In the genomic region with DNA sequence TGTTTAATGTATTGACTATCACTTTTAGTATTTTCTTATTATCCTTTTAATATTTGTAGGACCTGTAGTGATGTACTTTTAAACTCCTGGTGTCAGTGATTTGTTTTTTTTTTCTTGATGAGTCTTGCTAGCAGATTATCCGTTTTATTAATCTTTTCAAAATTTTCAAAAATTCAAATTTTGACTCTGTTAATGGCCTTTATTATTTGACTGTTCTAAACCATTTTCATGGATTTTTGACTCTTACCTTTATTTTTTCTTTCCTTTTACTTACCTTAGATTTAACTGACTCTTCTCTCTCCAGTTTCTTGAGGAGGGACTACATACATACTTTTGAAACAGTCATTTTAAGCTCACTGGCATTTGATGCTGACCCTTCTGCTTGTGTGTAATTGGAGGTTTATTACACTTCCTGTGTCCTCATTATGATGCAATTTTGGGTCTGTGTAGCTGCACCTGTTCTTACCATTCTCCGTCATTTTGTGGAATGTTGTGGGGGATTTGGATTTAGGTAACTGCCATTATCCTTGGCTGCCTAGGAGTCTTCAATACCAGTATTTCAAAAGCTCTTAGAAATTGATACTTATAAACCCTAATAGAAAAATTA, we compare ENCODE assay signal across 23 cellular contexts. TPM values are rescaled to one million over a fixed set of nuclear protein-coding genes. Genes with fewer than 3 reads are reported as not detected.
DNase-seq lines count a peak whose midpoint lies in the region; ATAC-seq, FAIRE-seq and TF ChIP-seq lines count a peak whose summit lies in the region.
"Had no signal": no experiment of that assay in that cellular context is flagged by ENCODE, and none has a peak within 500 bp of the region (broad histone marks: within the 10 kb centered on the region; RNA-seq: fewer than 3 reads in every experiment).

No MANE protein-coding gene starts in this region.

- H3K27ac Mint-ChIP-seq in GM23338 = peak overlapping the region; percentile 14; the same call in 1 of the 2 replicates
- H3K27ac Mint-ChIP-seq: natural killer cell; T-helper 1 cell treated with Interleukin-12 subunit alpha and Interleukin-12 subunit beta and Interleukin-4 antibody, amounts not matched to agents 30 μg/mL and 1 μg/mL, for 36 hours had no signal

- H2AFZ ChIP-seq in GM23338 (no peak overlapping the region), H1 (ENCODE audit: low read length) (no peak overlapping the region)
- H2AFZ ChIP-seq: parathyroid adenoma had no signal

- no peak overlapping the region for H3K14ac ChIP-seq in H1 (ENCODE audit: insufficient read length)

- no peaks in the 10 kb centered on the region for H3K79me1 ChIP-seq in H1 (ENCODE audit: low read depth, low read length)

- H2AK5ac ChIP-seq in H1 (ENCODE audit: low read depth, low read length) = no peak overlapping the region

- no peak overlapping the region for H3K4ac ChIP-seq in H1 (replicated peaks; ENCODE audit: insufficient read length, low read depth, low read length)

- no peak for TF ChIP-seq CTCF in GM23338 (conservative IDR thresholded peaks at IDR 0.05; ENCODE audit: low read depth in 2 of 2)
- no peak for TF ChIP-seq CTCF in H1 (IDR thresholded peaks at IDR 0.05; ENCODE audit: control extremely low read depth in 1 of 3, insufficient read depth in 1 of 3, low read depth in 1 of 3, low read length in 3 of 3)

- TF ChIP-seq POLR2A in H1 (IDR thresholded peaks at IDR 0.05; ENCODE audit: control extremely low read depth in 1 of 2, low read depth in 2 of 2, low read length in 2 of 2) = no peak
- TF ChIP-seq POLR2A in erythroblast (IDR thresholded peaks at IDR 0.05; ENCODE audit: low read length) = no peak

- H2BK5ac ChIP-seq in H1 (ENCODE audit: low read depth, low read length) = no peak overlapping the region

- TF ChIP-seq RAD21 in H1 (IDR thresholded peaks at IDR 0.05 in 1 of 2, conservative IDR thresholded peaks at IDR 0.05 in 1 of 2; ENCODE audit: low read depth in 2 of 2, low read length in 2 of 2) = no peak

- no peak overlapping the region for H3K56ac ChIP-seq in H1 (replicated peaks; ENCODE audit: insufficient read length, low read depth, low read length)

- H3K4me3 ChIP-seq in GM23338 (no peak overlapping the region), H1 (ENCODE audit: extremely low read depth in 1 of 4, insufficient read depth in 2 of 4, low read depth in 3 of 4, low read length in 4 of 4) (no peak overlapping the region)
- H3K4me3 ChIP-seq: breast epithelium, sigmoid colon, stomach had no signal

- H3K4me3 Mint-ChIP-seq in GM23338 = no peak overlapping the region
- H3K4me3 Mint-ChIP-seq: dendritic cell treated with granulocyte-macrophage colony-stimulating factor and Interleukin-4, amounts not matched to agents 40 ng/mL and 50 ng/mL, for 4 days; natural killer cell; T-helper 1 cell treated with Interleukin-12 subunit alpha and Interleukin-12 subunit beta and Interleukin-4 antibody, amounts not matched to agents 30 μg/mL and 1 μg/mL, for 36 hours had no signal

- H2BK15ac ChIP-seq in H1 (ENCODE audit: low read length) = no peak overlapping the region

- H3K9ac ChIP-seq in H1 (replicated peaks in 1 of 4; ENCODE audit: extremely low read depth in 1 of 4, low read depth in 3 of 4, low read length in 3 of 4) = no peak overlapping the region
- H3K9ac ChIP-seq: parathyroid adenoma had no signal

- H4K91ac ChIP-seq in H1 (replicated peaks; ENCODE audit: insufficient read length, low read length) = no peak overlapping the region

- no peak overlapping the region for H3K18ac ChIP-seq in H1 (ENCODE audit: extremely low read depth, low read length)

- ATAC-seq in GM23338 = no peak
- ATAC-seq: natural killer cell had no signal

- no peak overlapping the region for H3K4me2 ChIP-seq in GM23338
- H3K4me2 ChIP-seq in H1 (ENCODE audit: insufficient read depth in 1 of 2, low read depth in 2 of 2, low read length in 2 of 2) = no peak overlapping the region

- peaks cover 2% of the 10 kb centered on the region for H3K27me3 Mint-ChIP-seq in GM23338 (ENCODE audit: insufficient read depth, low read depth, poor library complexity)
- H3K27me3 Mint-ChIP-seq: dendritic cell treated with granulocyte-macrophage colony-stimulating factor and Interleukin-4, amounts not matched to agents 40 ng/mL and 50 ng/mL, for 4 days had no signal

- no peak overlapping the region for H2BK20ac ChIP-seq in H1 (ENCODE audit: low read length)

- POLR2A ChIA-PET in H1 (lab: Charles Lee; ENCODE audit: partially characterized antibody) = interaction anchor here (1.5 kb wide), 1 partner anchor 9 kb away, joined by 4 read pairs; no protein-coding TSS in a partner anchor

- H3K79me2 ChIP-seq in GM23338 (replicated peaks; ENCODE audit: insufficient read depth) (no peaks in the 10 kb centered on the region), H1 (ENCODE audit: control insufficient read depth in 1 of 2, insufficient read depth in 2 of 2, low read length in 2 of 2) (no peaks in the 10 kb centered on the region)
- H3K79me2 ChIP-seq: parathyroid adenoma had no signal

- no peak overlapping the region for H4K5ac ChIP-seq in H1 (ENCODE audit: insufficient read length, low read depth, low read length)

- CTCF ChIA-PET in H1 (lab: Charles Lee; ENCODE audit: partially characterized antibody) = interaction anchor here (1.0 to 2.3 kb wide), 4 partner anchors 9 to 37 kb away, joined by 4 to 10 read pairs (median 6); no protein-coding TSS in a partner anchor

- H2BK12ac ChIP-seq in H1 (ENCODE audit: low read depth, low read length) = no peak overlapping the region

- H3F3A ChIP-seq in GM23338 (replicated peaks; ENCODE audit: low read depth) = no peaks in the 10 kb centered on the region

- no peak overlapping the region for H2BK120ac ChIP-seq in H1 (replicated peaks; ENCODE audit: low read depth, low read length)

- H3K4me1 Mint-ChIP-seq in GM23338 = peaks cover 22% of the 10 kb centered on the region

- TF ChIP-seq EP300 in H1 (IDR thresholded peaks at IDR 0.05; ENCODE audit: borderline replicate concordance in 1 of 2, low read depth in 2 of 2, low read length in 2 of 2) = no peak

- H3K4me1 ChIP-seq in GM23338 (ENCODE audit: insufficient read depth) = peaks cover 3% of the 10 kb centered on the region; the same call in 1 of the 2 replicates
- peaks cover 0 to 6% (median 5%) of the 10 kb centered on the region in 4 experiments; a peak in 3 of 7 replicates for H3K4me1 ChIP-seq in H1 (replicated peaks in 1 of 4; ENCODE audit: control insufficient read depth in 3 of 4, insufficient read depth in 4 of 4, low read length in 3 of 4)
- H3K4me1 ChIP-seq: breast epithelium, parathyroid adenoma had no signal

- H3K36me3 ChIP-seq in GM23338 (ENCODE audit: insufficient read depth) (no peaks in the 10 kb centered on the region), H1 (ENCODE audit: control insufficient read depth in 2 of 4, insufficient read depth in 4 of 4, low read length in 3 of 4) (no peaks in the 10 kb centered on the region)
- H3K36me3 ChIP-seq: breast epithelium, sigmoid colon, stomach had no signal

- H3K23me2 ChIP-seq in H1 (ENCODE audit: low read depth, low read length) = no peaks in the 10 kb centered on the region

- H3K27ac ChIP-seq in GM23338 (ENCODE audit: low read depth) (no peak overlapping the region), H1 (ENCODE audit: low read depth, low read length) (no peak overlapping the region)
- H3K27ac ChIP-seq: breast epithelium, parathyroid adenoma, sigmoid colon, stomach had no signal

- H4K20me1 ChIP-seq in GM23338 (replicated peaks; ENCODE audit: insufficient read depth) = no peaks in the 10 kb centered on the region
- no peaks in the 10 kb centered on the region for H4K20me1 ChIP-seq in H1 (replicated peaks in 1 of 2; ENCODE audit: control insufficient read depth in 1 of 2, insufficient read depth in 2 of 2, low read length in 2 of 2)

- H3K9me3 Mint-ChIP-seq in GM23338 = no peaks in the 10 kb centered on the region
- H3K9me3 Mint-ChIP-seq: dendritic cell treated with granulocyte-macrophage colony-stimulating factor and Interleukin-4, amounts not matched to agents 40 ng/mL and 50 ng/mL, for 4 days; natural killer cell; T-helper 1 cell treated with Interleukin-12 subunit alpha and Interleukin-12 subunit beta and Interleukin-4 antibody, amounts not matched to agents 30 μg/mL and 1 μg/mL, for 36 hours had no signal

- no peak overlapping the region for H4K8ac ChIP-seq in H1 (ENCODE audit: extremely low read depth, insufficient read depth, low read length)

- 82% methylated on average over 2 of the region's 2 CpGs; no CpG with 5 or more reads in 1 of the 2 experiments for WGBS in H1 (ENCODE audit: extremely low coverage in 1 of 2, insufficient coverage in 1 of 2, insufficient read length in 1 of 2, insufficient replicate concordance in 2 of 2, low coverage in 1 of 2, low lambda C conversion rate in 2 of 2, missing lambda C conversion rate in 1 of 2), 2 experiments

- no peaks in the 10 kb centered on the region for H3K36me3 Mint-ChIP-seq in GM23338 (ENCODE audit: low read depth)
- H3K36me3 Mint-ChIP-seq: natural killer cell had no signal

- no peak for FAIRE-seq in H1 (lab: Jason Lieb, UNC)
- FAIRE-seq: GM18507, HTR-8/SVneo had no signal

- H3K9me2 ChIP-seq in GM23338 (ENCODE audit: insufficient read depth) = no peaks in the 10 kb centered on the region

- no peaks in the 10 kb centered on the region for H3K9me3 ChIP-seq in H1 (ENCODE audit: insufficient read depth in 2 of 2, low read depth in 1 of 2, low read length in 1 of 2)
- H3K9me3 ChIP-seq: breast epithelium, sigmoid colon, stomach had no signal

- DNase-seq in GM23338 (ENCODE audit: low spot score) (no peak), NCI-H146 (lab: John Stamatoyannopoulos, UW) (peak; percentile 82), SHP77 (lab: John Stamatoyannopoulos, UW) (peak; percentile 77 to 86), H1 (ENCODE audit: low read depth in 1 of 2, low spot score in 2 of 2) (no peak), erythroblast (lab: John Stamatoyannopoulos, UW) (no peak), NCI-H1105 (lab: John Stamatoyannopoulos, UW) (no peak)
- no peak for DNase-seq in stimulated activated CD4-positive, alpha-beta T cell treated with anti-CD3 and anti-CD28 coated beads, Interleukin-2, amount 100 ng/mL, for 24 hours
- DNase-seq: activated CD8-positive, alpha-beta memory T cell treated with anti-CD3 and anti-CD28 coated beads for 24 hours; foreskin melanocyte; Kasumi-1; natural killer cell; NCI-H1694; NCI-H345; SIG-M5; stomach; trophoblast cell had no signal

- no peak overlapping the region for H3K23ac ChIP-seq in H1 (ENCODE audit: insufficient read length)

- H3K27me3 ChIP-seq in GM23338 (ENCODE audit: insufficient read depth) (no peaks in the 10 kb centered on the region), H1 (replicated peaks in 1 of 4; ENCODE audit: control insufficient read depth in 3 of 4, extremely low read depth in 1 of 4, insufficient read depth in 3 of 4, low read length in 3 of 4) (no peaks in the 10 kb centered on the region)
- H3K27me3 ChIP-seq: breast epithelium had no signal

RNA-seq across cellular contexts. Expression of gene EXOC3, which starts 32.0 kb away (rescaled TPM):
- total RNA-seq in GM23338 (2014; rRNA removed; shearing (Covaris generic)) = 24.2 and 31.6 TPM in 2 replicates
- 13.4 and 13.8 TPM in 2 replicates for polyA plus RNA-seq in GM23338 (2016; fragmentation: Nextera tagmentation; extraction: Ambion mirVana)
- total RNA-seq in H1 (2021; fragmentation: NEBNext Ultra II Directional; extraction: Animal tissue kit (Norgen Biotek cat#: 25700)) = 27.5 and 30.0 TPM in 2 replicates
- 14.4 and 19.5 TPM in 2 replicates for polyA plus RNA-seq in H1 (2011; rRNA removed)
- 17.3 TPM for polyA plus RNA-seq in H1 (2011; cell fraction: cytosol; rRNA removed)
- 38.7 TPM for polyA plus RNA-seq in H1 (2011; cell fraction: nucleus; rRNA removed)
- polyA plus RNA-seq in H1 (2012, experiment 1 of 2) = 24.9 to 34.9 TPM (median 31.8 TPM) in 4 replicates
- 19.3 TPM for polyA plus RNA-seq in H1 (2012, experiment 2 of 2)
- 16.3 TPM for polyA plus RNA-seq in H1 (2013, experiment 1 of 2)
- 14.9 TPM for polyA plus RNA-seq in H1 (2013, experiment 2 of 2)
- polyA minus RNA-seq in H1 (2011; rRNA and poly(A)+ RNA removed) = 16.7 and 19.2 TPM in 2 replicates
- 12.9 TPM for polyA minus RNA-seq in H1 (2011; cell fraction: cytosol; rRNA and poly(A)+ RNA removed)
- 14.7 TPM for polyA minus RNA-seq in H1 (2011; cell fraction: nucleus; rRNA and poly(A)+ RNA removed)

Comparison
In these comparisons a context has a peak if more than half of its experiments do, and no peak if none do; other contexts are left out.
1. DNase-seq: peak in NCI-H146 (single experiment) and SHP77 (2 of 2); none in GM23338 (single experiment), H1 (0 of 2), erythroblast (0 of 2), NCI-H1105 (single experiment) and stimulated activated CD4-positive, alpha-beta T cell treated with anti-CD3 and anti-CD28 coated beads, Interleukin-2, amount 100 ng/mL, for 24 hours (0 of 2).